19 cellular contexts compared by ENCODE assay signal in genomic region chr10:63677001-63677400, GRCh38.
DNase-seq lines count a peak whose midpoint lies in the region; ATAC-seq, FAIRE-seq and TF ChIP-seq lines count a peak whose summit lies in the region.
"Had no signal": no experiment of that assay in that cellular context is flagged by ENCODE, and none has a peak within 500 bp of the region (broad histone marks: within the 10 kb centered on the region; RNA-seq: fewer than 3 reads in every experiment).

No MANE protein-coding gene starts in this region.

- WGBS in GM12878 (ENCODE audit: insufficient coverage, insufficient replicate concordance, low lambda C conversion rate, missing lambda C conversion rate) = 26% methylated on average over 2 of the region's 2 CpGs
- 64% methylated on average over 2 of the region's 2 CpGs for WGBS in suprapubic skin

- H3K36me3 ChIP-seq in GM12878 (ENCODE audit: control insufficient read depth in 2 of 2, insufficient read depth in 2 of 2, low read length in 1 of 2) = no peaks in the 10 kb centered on the region
- no peaks in the 10 kb centered on the region for H3K36me3 ChIP-seq in MM.1S (replicated peaks; ENCODE audit: insufficient read depth, low read length)
- H3K36me3 ChIP-seq in suprapubic skin = no peaks in the 10 kb centered on the region
- H3K36me3 ChIP-seq: BE2C had no signal

- no peaks in the 10 kb centered on the region for H3K27me3 ChIP-seq in GM12878 (replicated peaks in 1 of 2; ENCODE audit: control insufficient read depth in 2 of 2, insufficient read depth in 2 of 2, low read length in 1 of 2)
- no peaks in the 10 kb centered on the region for H3K27me3 ChIP-seq in MM.1S (replicated peaks; ENCODE audit: insufficient read depth, low read length)
- no peaks in the 10 kb centered on the region for H3K27me3 ChIP-seq in suprapubic skin
- H3K27me3 ChIP-seq: BE2C had no signal

- BruUV-seq in GM12878 (replicated peaks; lab: Mats Ljungman, UMichigan) = no TSS peak

- ATAC-seq in HG02610 (IDR thresholded peaks at IDR 0.05; ENCODE audit: unreplicated experiment) = peak; percentile 46
- ATAC-seq in GM12878 = no peak
- ATAC-seq in GM19463 (IDR thresholded peaks at IDR 0.05; ENCODE audit: unreplicated experiment) = no peak
- ATAC-seq: GM23338 had no signal

- DNase-seq in GM13977 (ENCODE audit: low spot score) (peak; percentile 35), GM12878 (ENCODE audit: low read depth, low spot score) (no peak), MM.1S (no peak), suprapubic skin (ENCODE audit: low spot score in 2 of 2) (no peak)
- DNase-seq: ACHN; BE2C; C1 segment of cervical spinal cord; Caco-2; CD4-positive, alpha-beta T cell; GDM1; HCEC 1CT; HFFc6 had no signal

- H3K4me3 ChIP-seq in GM12878 (no peak overlapping the region), MM.1S (ENCODE audit: low read length) (no peak overlapping the region), suprapubic skin (no peak overlapping the region)
- H3K4me3 ChIP-seq: GM23338 had no signal

- no peak for FAIRE-seq in GM12878 (lab: Jason Lieb, UNC)
- FAIRE-seq: A204.1, D721Med had no signal

- no peak for TF ChIP-seq POLR2A in GM12878 (IDR thresholded peaks at IDR 0.05; ENCODE audit: low read depth, low read length)
- no peak for TF ChIP-seq POLR2A in suprapubic skin (IDR thresholded peaks at IDR 0.05)

- H4K20me1 ChIP-seq in GM12878 (ENCODE audit: control insufficient read depth, insufficient read depth) = no peaks in the 10 kb centered on the region
- H4K20me1 ChIP-seq in MM.1S (ENCODE audit: insufficient read depth, low read length) = no peaks in the 10 kb centered on the region

- H3K79me2 ChIP-seq in GM12878 (ENCODE audit: control insufficient read depth, insufficient read depth, low read length) (no peaks in the 10 kb centered on the region), MM.1S (ENCODE audit: low read length) (no peaks in the 10 kb centered on the region)

- H3K9ac ChIP-seq in GM12878 (ENCODE audit: control insufficient read depth, insufficient read depth, low read length) (no peak overlapping the region), MM.1S (ENCODE audit: low read length) (no peak overlapping the region)
- H3K9ac ChIP-seq: KMS-11 had no signal

- H3K4me2 ChIP-seq in GM12878 (ENCODE audit: control insufficient read depth, insufficient read depth) (no peak overlapping the region), MM.1S (ENCODE audit: low read depth, low read length) (no peak overlapping the region)
- H3K4me2 ChIP-seq: GM23338, KMS-11 had no signal

- CTCF ChIA-PET in GM12878 (lab: Yijun Ruan, JAX) = interaction anchor here (0.8 to 1.0 kb wide), 3 partner anchors 26 to 1240 kb away, joined by 3 to 4 read pairs (median 4); no protein-coding TSS in a partner anchor

- RAD21 ChIA-PET in GM12878 (lab: Charles Lee; ENCODE audit: unreplicated experiment) = interaction anchor here (0.6 to 2.0 kb wide), 5 partner anchors 40 to 510 kb away, joined by 3 to 7 read pairs (median 4); no protein-coding TSS in a partner anchor

- POLR2A ChIA-PET in GM12878 (lab: Charles Lee) = no interaction called here

- TF ChIP-seq CTCF in GM13977 (IDR thresholded peaks at IDR 0.05; ENCODE audit: extremely low read depth, insufficient read depth, missing control alignments) = no peak
- no peak for TF ChIP-seq CTCF in GM12878 (IDR thresholded peaks at IDR 0.05 in 2 of 3, conservative IDR thresholded peaks at IDR 0.05 in 1 of 3; ENCODE audit: control insufficient read depth in 2 of 3, extremely low read depth in 1 of 3, insufficient read depth in 1 of 3, low read depth in 3 of 3, low read length in 3 of 3)
- no peak for TF ChIP-seq CTCF in MM.1S (IDR thresholded peaks at IDR 0.05; ENCODE audit: low read length)
- no peak for TF ChIP-seq CTCF in suprapubic skin (IDR thresholded peaks at IDR 0.05)

- no peaks in the 10 kb centered on the region for H3F3A ChIP-seq in MM.1S (ENCODE audit: insufficient read depth, low read length)

- H3K9me3 ChIP-seq in GM12878 (replicated peaks; ENCODE audit: control insufficient read depth, insufficient read depth, low read length) (no peaks in the 10 kb centered on the region), MM.1S (replicated peaks; ENCODE audit: insufficient read depth, low read length) (no peaks in the 10 kb centered on the region), suprapubic skin (no peaks in the 10 kb centered on the region)
- H3K9me3 ChIP-seq: BE2C, Caco-2 had no signal

- intact Hi-C loops in GM12878 (cut with micrococcal nuclease; ENCODE audit: unreplicated experiment) = no loop called here

- TF ChIP-seq EP300 in GM12878 (IDR thresholded peaks at IDR 0.05; ENCODE audit: borderline replicate concordance in 1 of 2, control insufficient read depth in 1 of 2, low read depth in 2 of 2, low read length in 2 of 2) = no peak
- TF ChIP-seq EP300 in suprapubic skin (IDR thresholded peaks at IDR 0.05) = no peak

- TF ChIP-seq RAD21 in GM12878 (IDR thresholded peaks at IDR 0.05; ENCODE audit: insufficient read depth, low read depth, low read length) = no peak

- H3K27ac ChIP-seq in GM12878 (ENCODE audit: control insufficient read depth, insufficient read depth) (0 out of 2 replicates have a peak overlapping the region, but pooled peaks have one; percentile 24), MM.1S (ENCODE audit: low read length) (no peak overlapping the region), suprapubic skin (no peak overlapping the region)
- H3K27ac ChIP-seq: HL-60, KMS-11 had no signal

- SMC1A ChIA-PET in GM12878 (lab: Charles Lee; ENCODE audit: uncharacterized antibody, unreplicated experiment) = interaction anchor here (0.6 to 1.6 kb wide), 3 partner anchors 42 to 66 kb away, joined by 3 to 4 read pairs (median 3); no protein-coding TSS in a partner anchor

- peaks cover 3% of the 10 kb centered on the region; the same call in 1 of the 2 replicates for H3K4me1 ChIP-seq in GM12878 (ENCODE audit: control insufficient read depth, insufficient read depth, low read length)
- no peaks in the 10 kb centered on the region for H3K4me1 ChIP-seq in MM.1S (ENCODE audit: low read length)
- H3K4me1 ChIP-seq in suprapubic skin = peaks cover 21% of the 10 kb centered on the region
- H3K4me1 ChIP-seq: Caco-2 had no signal

- in situ Hi-C loops in GM13977 (cut with MboI; ENCODE audit: low pct_unique_long_range_greater_than_20kb, low sequenced_read_pairs, unreplicated experiment) = no loop called here
- in situ Hi-C loops in GM12878 (cut with MboI) = no loop called here

- no peak overlapping the region; the same call in 1 of the 2 replicates for H2AFZ ChIP-seq in GM12878 (ENCODE audit: control insufficient read depth, low read depth, low read length)
- no peak overlapping the region for H2AFZ ChIP-seq in MM.1S (ENCODE audit: low read length)
- H2AFZ ChIP-seq: GM23338 had no signal

- no peaks in the 10 kb centered on the region for H3K9me2 ChIP-seq in MM.1S (replicated peaks; ENCODE audit: insufficient read depth, low read length)

TF ChIP-seq in GM12878, 131 proteins besides CTCF, POLR2A, EP300 and RAD21:
- TF ChIP-seq RUNX3 (IDR thresholded peaks at IDR 0.05; ENCODE audit: low read length) = peak; percentile 53; the same call in 1 of the 2 replicates
- TF ChIP-seq STAT3 (IDR thresholded peaks at IDR 0.05; ENCODE audit: low read depth, low read length) = no peak
- TF ChIP-seq HDAC6 (IDR thresholded peaks at IDR 0.05; ENCODE audit: unreplicated experiment) = no peak
- TF ChIP-seq CHD4 (IDR thresholded peaks at IDR 0.05) = no peak
- TF ChIP-seq JUNB (IDR thresholded peaks at IDR 0.05) = peak; percentile 22; the same call in 1 of the 2 replicates
- no peak for TF ChIP-seq ASH2L (IDR thresholded peaks at IDR 0.05; ENCODE audit: borderline replicate concordance, low read depth)
- TF ChIP-seq NFIC (IDR thresholded peaks at IDR 0.05; ENCODE audit: low read depth, low read length) = peak; percentile 49; the same call in 1 of the 2 replicates
- TF ChIP-seq MYB (IDR thresholded peaks at IDR 0.05; ENCODE audit: borderline replicate concordance, low read depth, low read length) = no peak
- TF ChIP-seq NBN (IDR thresholded peaks at IDR 0.05) = no peak
- TF ChIP-seq CREM (IDR thresholded peaks at IDR 0.05; ENCODE audit: low read depth) = 0 out of 2 replicates have a peak, but pooled peaks have one; percentile 19
- TF ChIP-seq RB1 (IDR thresholded peaks at IDR 0.05; ENCODE audit: borderline replicate concordance) = no peak
